ENCODE assay signal across 8 cellular contexts in the genomic region with DNA sequence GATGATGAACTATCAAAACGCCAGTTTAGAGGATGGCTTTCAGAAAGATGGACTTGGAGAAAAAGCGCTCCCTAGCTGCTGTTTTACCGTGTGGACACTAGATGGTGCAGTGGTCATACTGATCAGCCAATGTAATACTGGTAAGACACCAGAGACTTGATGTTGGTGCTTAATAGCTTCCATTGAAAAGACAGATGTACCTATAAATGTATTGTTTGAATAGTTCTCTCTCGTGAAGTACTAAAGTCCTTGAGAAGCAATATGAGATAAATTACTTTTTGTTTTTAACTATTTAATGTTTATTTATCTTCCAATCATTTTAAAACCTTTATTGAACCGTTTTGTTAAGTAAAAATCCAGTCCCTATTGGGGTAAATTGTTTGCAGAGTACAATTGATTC.
A peak's percentile ranks its signal among the peaks of the same experiment; 100 is the strongest.
DNase-seq lines count a peak whose midpoint lies in the region; ATAC-seq and TF ChIP-seq lines count a peak whose summit lies in the region.

No MANE protein-coding gene starts in this region.

- DNase-seq in Daoy (ENCODE audit: low read depth) (peak; percentile 69), HT1080 (ENCODE audit: low read depth) (peak; percentile 70), NOMO-1 (lab: John Stamatoyannopoulos, UW; ENCODE audit: unreplicated experiment in 2 of 2) (peak; percentile 32 to 77), fibroblast of villous mesenchyme (ENCODE audit: low read depth) (peak; percentile 86)
- peak; percentile 40 for DNase-seq in activated T-cell treated with anti-CD3 and anti-CD28 coated beads, Interleukin-2, amount 50 U/mL, for 4 hours

- no peaks in the 10 kb centered on the region for H3K27me3 Mint-ChIP-seq in activated T-cell treated with anti-CD3 and anti-CD28 coated beads, Interleukin-2, amount 50 U/mL, for 4 hours (ENCODE audit: low read depth)

- H3K36me3 ChIP-seq in neutrophil = no peaks in the 10 kb centered on the region

- H3K9me3 Mint-ChIP-seq in activated T-cell treated with anti-CD3 and anti-CD28 coated beads, Interleukin-2, amount 50 U/mL, for 4 hours = no peaks in the 10 kb centered on the region

- H3K27ac ChIP-seq in neutrophil = no peak overlapping the region

- H3K36me3 Mint-ChIP-seq in activated T-cell treated with anti-CD3 and anti-CD28 coated beads, Interleukin-2, amount 50 U/mL, for 4 hours (ENCODE audit: insufficient read depth) = peaks cover 7% of the 10 kb centered on the region

- ATAC-seq in GM21390 (IDR thresholded peaks at IDR 0.05; ENCODE audit: unreplicated experiment) (peak; percentile 86), GM19463 (IDR thresholded peaks at IDR 0.05; ENCODE audit: unreplicated experiment) (no peak)
- peak; percentile 78 to 85 for ATAC-seq in activated T-cell treated with anti-CD3 and anti-CD28 coated beads, Interleukin-2, amount 50 U/mL, for 4 hours

- H3K9me3 ChIP-seq in neutrophil = no peaks in the 10 kb centered on the region

- no peaks in the 10 kb centered on the region for H3K4me1 ChIP-seq in neutrophil (ENCODE audit: control insufficient read depth in 1 of 2, insufficient read depth in 1 of 2, low read depth in 1 of 2, low read length in 1 of 2)

- H3K4me3 Mint-ChIP-seq in activated T-cell treated with anti-CD3 and anti-CD28 coated beads, Interleukin-2, amount 50 U/mL, for 4 hours = no peak overlapping the region

- H3K27me3 ChIP-seq in neutrophil = no peaks in the 10 kb centered on the region

- TF ChIP-seq CTCF in fibroblast of villous mesenchyme (IDR thresholded peaks at IDR 0.05; ENCODE audit: insufficient read depth, low read depth, low read length) (peak; percentile 93), neutrophil (IDR thresholded peaks at IDR 0.05) (peak; percentile 89)

- peaks cover 8% of the 10 kb centered on the region for H3K4me1 Mint-ChIP-seq in activated T-cell treated with anti-CD3 and anti-CD28 coated beads, Interleukin-2, amount 50 U/mL, for 4 hours (ENCODE audit: low read depth)

- H3K4me3 ChIP-seq in fibroblast of villous mesenchyme (ENCODE audit: low read depth, low read length) = no peak overlapping the region
- H3K4me3 ChIP-seq in neutrophil (ENCODE audit: low read depth in 1 of 2, low read length in 1 of 2) = no peak overlapping the region
